In the genomic region with DNA sequence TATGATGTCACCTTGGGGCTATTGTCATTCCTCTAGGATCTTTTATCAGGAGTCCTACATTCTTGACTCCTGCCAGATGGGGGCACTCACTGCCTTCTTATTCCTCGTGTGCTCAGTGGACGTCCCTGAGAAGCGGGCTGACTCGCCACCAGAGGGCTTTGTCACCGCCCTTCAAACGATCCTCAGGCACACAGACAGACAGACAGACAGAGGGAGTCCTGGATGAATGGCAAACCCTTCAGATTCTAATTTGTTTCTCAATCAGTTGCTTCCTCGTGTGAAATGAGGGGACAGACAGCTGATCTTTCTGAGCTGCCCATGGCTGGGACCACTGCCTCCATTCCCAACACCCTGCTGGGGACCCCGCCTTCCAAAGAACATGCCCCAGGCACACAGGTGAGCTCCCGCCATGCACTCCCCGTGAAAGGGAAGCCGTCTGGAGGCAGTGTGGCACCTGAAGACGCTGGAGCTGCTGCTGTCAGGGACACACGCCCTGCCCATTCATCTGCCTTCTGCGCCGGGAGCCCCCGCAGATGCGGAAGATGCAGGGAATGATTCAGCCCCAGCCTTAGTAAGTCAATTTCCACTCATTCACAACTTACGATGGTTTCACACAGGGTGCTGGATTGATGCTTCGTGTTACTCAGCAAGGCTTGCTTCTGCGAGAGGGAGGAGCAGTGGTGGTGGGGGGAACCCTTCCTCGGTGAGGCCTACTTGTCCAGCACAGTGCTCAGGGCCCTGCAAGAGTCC, we compare ENCODE assay signal across 8 cellular contexts. TPM values are rescaled to one million over a fixed set of nuclear protein-coding genes. Genes with fewer than 3 reads are reported as not detected.
DNase-seq lines count a peak whose midpoint lies in the region; ATAC-seq, FAIRE-seq and TF ChIP-seq lines count a peak whose summit lies in the region.

No MANE protein-coding gene starts in this region.

- H3K4me1 ChIP-seq in neural progenitor cell = no peaks in the 10 kb centered on the region
- peaks cover 0 to 13% (median 0%) of the 10 kb centered on the region in 4 donors for H3K4me1 ChIP-seq in tibial nerve

- DNase-seq in C1 segment of cervical spinal cord (lab: John Stamatoyannopoulos, UW) = peak in 11 of 14 donors; percentile 9 to 73 (median 55)
- DNase-seq in LHCN-M2 (ENCODE audit: low read depth) = peak; percentile 87
- peak; percentile 84 for DNase-seq in RCC 7860 (ENCODE audit: low spot score)
- DNase-seq in activated T-helper 9 cell treated with anti-CD3 and anti-CD28 coated beads, Interleukin-2, amount 50 U/mL, for 16 hours (ENCODE audit: low read depth) = peak; percentile 21
- peak; percentile 83 to 94 for DNase-seq in foreskin fibroblast
- peak; percentile 95 for DNase-seq in neural progenitor cell (ENCODE audit: low spot score)
- DNase-seq in tibial nerve (ENCODE audit: low spot score in 2 of 2) = peak; percentile 70 to 79

- WGBS in tibial nerve, 2 donors = 42 to 48% methylated on average over 20 to 21 of the region's 21 CpGs

- H3K9ac ChIP-seq in neural progenitor cell = no peak overlapping the region

- peak; percentile 70 for ATAC-seq in GM19372 (IDR thresholded peaks at IDR 0.05; ENCODE audit: low read depth, unreplicated experiment)

- no peak overlapping the region for H3K4me2 ChIP-seq in neural progenitor cell

- no peaks in the 10 kb centered on the region for H3K36me3 Mint-ChIP-seq in neural progenitor cell

- peaks cover 4% of the 10 kb centered on the region for H3K27me3 Mint-ChIP-seq in neural progenitor cell (ENCODE audit: insufficient read depth, low read depth)

- peak; percentile 92 for TF ChIP-seq CTCF in foreskin fibroblast (IDR thresholded peaks at IDR 0.05; ENCODE audit: low read depth, low read length)
- peak; percentile 91 for TF ChIP-seq CTCF in neural progenitor cell (IDR thresholded peaks at IDR 0.05)
- peak; percentile 73 to 99 (median 87) for TF ChIP-seq CTCF in tibial nerve (IDR thresholded peaks at IDR 0.05)

- H3K4me3 Mint-ChIP-seq in neural progenitor cell = no peak overlapping the region

- H3K27ac Mint-ChIP-seq in neural progenitor cell = no peak overlapping the region

- H3K4me3 ChIP-seq in foreskin fibroblast (ENCODE audit: low read depth in 1 of 2, low read length in 2 of 2) = no peak overlapping the region
- H3K4me3 ChIP-seq in neural progenitor cell = no peak overlapping the region
- H3K4me3 ChIP-seq in tibial nerve = no peak overlapping the region

- no peak overlapping the region for H3K27ac ChIP-seq in neural progenitor cell
- H3K27ac ChIP-seq in tibial nerve = peak overlapping the region in 2 of 4 donors; percentile 46 to 70

- no peaks in the 10 kb centered on the region for H4K20me1 ChIP-seq in neural progenitor cell (ENCODE audit: low read depth)

- H2AFZ ChIP-seq in neural progenitor cell (replicated peaks) = peak overlapping the region; percentile 7

- no peaks in the 10 kb centered on the region for H3K9me3 ChIP-seq in neural progenitor cell (ENCODE audit: low read depth)
- H3K9me3 ChIP-seq in tibial nerve = no peaks in the 10 kb centered on the region

- H3K4me1 Mint-ChIP-seq in neural progenitor cell = peaks cover 5% of the 10 kb centered on the region

- no peaks in the 10 kb centered on the region for H3K27me3 ChIP-seq in neural progenitor cell
- H3K27me3 ChIP-seq in tibial nerve = no peaks in the 10 kb centered on the region

- FAIRE-seq in RCC 7860 (lab: Jason Lieb, UNC) = peak; percentile 81

- H3K9me3 Mint-ChIP-seq in neural progenitor cell = no peaks in the 10 kb centered on the region

- H3K36me3 ChIP-seq in neural progenitor cell (no peaks in the 10 kb centered on the region), tibial nerve (no peaks in the 10 kb centered on the region)

- H3F3A ChIP-seq in neural progenitor cell (ENCODE audit: low read depth) = no peaks in the 10 kb centered on the region

- TF ChIP-seq EP300 in tibial nerve (IDR thresholded peaks at IDR 0.05) = peak in 1 of 2 donors; percentile 76

- H3K79me2 ChIP-seq in neural progenitor cell (ENCODE audit: low read depth) = no peaks in the 10 kb centered on the region

- TF ChIP-seq POLR2A in tibial nerve (IDR thresholded peaks at IDR 0.05) = no peak

RNA-seq across cellular contexts. Expression of a gene that starts 24.9 kb away (rescaled TPM):
- 23.1 and 25.9 TPM in 2 replicates for total RNA-seq in LHCN-M2 (2014; rRNA removed)
- 36.7 TPM for polyA plus RNA-seq in LHCN-M2 (2012)
- 27.3 and 46.3 TPM in 2 replicates for total RNA-seq in neural progenitor cell (ENCODE audit: low replicate concordance)
- total RNA-seq in tibial nerve = 10 to 100 TPM; 27.8 to 52.6 (median 44.4) TPM

Comparison
In these comparisons a context has a peak if more than half of its experiments do, and no peak if none do; other contexts are left out.
1. DNase-seq: peak in every context shown above with its lines; median percentile 95 in neural progenitor cell; 88 in foreskin fibroblast; 87 in LHCN-M2; 84 in RCC 7860; 74 in tibial nerve; 55 in C1 segment of cervical spinal cord; 21 in activated T-helper 9 cell treated with anti-CD3 and anti-CD28 coated beads, Interleukin-2, amount 50 U/mL, for 16 hours.